Comparison of ENCODE assay signal across 8 cellular contexts in the genomic region with DNA sequence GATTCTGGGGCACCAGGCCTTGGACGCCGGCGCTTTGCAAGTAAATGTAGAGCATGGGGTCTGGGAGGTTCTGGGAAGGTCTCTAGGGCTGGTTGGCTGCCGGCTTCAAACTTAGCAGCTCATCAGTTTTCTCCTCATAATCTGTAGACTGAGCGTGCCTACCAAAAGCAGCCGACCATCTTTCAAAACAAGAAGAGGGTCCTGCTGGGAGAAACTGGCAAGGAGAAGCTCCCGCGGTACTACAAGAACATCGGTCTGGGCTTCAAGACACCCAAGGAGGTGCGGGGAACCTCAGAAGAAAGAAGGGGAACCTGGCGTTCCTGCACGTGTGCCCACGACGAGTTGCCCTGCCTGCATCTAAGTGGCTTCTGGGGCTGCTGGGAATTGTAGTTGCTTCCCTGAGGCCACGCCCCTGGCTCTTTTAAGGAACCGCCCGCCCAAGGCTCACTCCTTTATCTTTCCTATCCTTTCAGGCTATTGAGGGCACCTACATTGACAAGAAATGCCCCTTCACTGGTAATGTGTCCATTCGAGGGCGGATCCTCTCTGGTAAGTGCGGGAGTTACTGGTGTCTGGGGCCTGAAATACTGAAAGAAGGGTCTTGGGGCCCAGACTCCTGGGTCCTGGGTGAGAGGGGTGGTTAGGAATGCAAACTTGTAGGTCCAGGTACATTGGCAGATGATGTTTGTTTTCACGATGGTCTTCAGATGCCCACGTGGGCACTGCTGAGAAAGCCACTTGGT. TPM values are rescaled to one million over a fixed set of nuclear protein-coding genes. Genes with fewer than 3 reads are reported as not detected.
A peak's percentile ranks its signal among the peaks of the same experiment; 100 is the strongest.
DNase-seq lines count a peak whose midpoint lies in the region; ATAC-seq and TF ChIP-seq lines count a peak whose summit lies in the region.

No MANE protein-coding gene starts in this region.

- no peaks in the 10 kb centered on the region for H3K27me3 Mint-ChIP-seq in WTC11 (ENCODE audit: low read depth)

- DNase-seq in MM.1S (peak; percentile 62), WTC11 (ENCODE audit: low spot score) (peak; percentile 52), dermis blood vessel endothelial cell (peak; percentile 73), lung microvascular endothelial cell (ENCODE audit: low read depth in 2 of 2) (peak; percentile 46 to 59), middle frontal gyrus (ENCODE audit: extremely low spot score, low spot score) (no peak)
- peak; percentile 75 for DNase-seq in stimulated activated naive CD4-positive, alpha-beta T cell treated with Interleukin-2 at 50 U/mL for 16 hours (lab: John Stamatoyannopoulos, UW)

- no peaks in the 10 kb centered on the region for H3K27me3 ChIP-seq in MM.1S (replicated peaks; ENCODE audit: insufficient read depth, low read length)

- H3K27ac ChIP-seq in MM.1S (ENCODE audit: low read length) = peak overlapping the region; percentile 79

- peaks cover 38% of the 10 kb centered on the region for H3K36me3 Mint-ChIP-seq in WTC11

- H4K20me1 ChIP-seq in MM.1S (ENCODE audit: insufficient read depth, low read length) = peaks cover 8% of the 10 kb centered on the region; the same call in 1 of the 2 replicates

- peaks cover 86% of the 10 kb centered on the region for H3F3A ChIP-seq in MM.1S (ENCODE audit: insufficient read depth, low read length)

- peak overlapping the region; percentile 97 for H3K4me3 ChIP-seq in MM.1S (ENCODE audit: low read length)

- H3K4me2 ChIP-seq in MM.1S (ENCODE audit: low read depth, low read length) = peak overlapping the region; percentile 83

- H3K79me2 ChIP-seq in MM.1S (ENCODE audit: low read length) = peaks cover 31% of the 10 kb centered on the region

- no peak overlapping the region for H2AFZ ChIP-seq in MM.1S (ENCODE audit: low read length)

- no peaks in the 10 kb centered on the region for H3K9me2 ChIP-seq in MM.1S (replicated peaks; ENCODE audit: insufficient read depth, low read length)

- peaks cover 11% of the 10 kb centered on the region for H3K4me1 ChIP-seq in ES-I3 (ENCODE audit: insufficient read depth, low read length)
- peaks cover 38% of the 10 kb centered on the region for H3K4me1 ChIP-seq in MM.1S (ENCODE audit: low read length)

- no peaks in the 10 kb centered on the region for H3K9me3 Mint-ChIP-seq in WTC11

- H3K9ac ChIP-seq in ES-I3 (ENCODE audit: low read depth, low read length) (peak overlapping the region; percentile 83), MM.1S (ENCODE audit: low read length) (peak overlapping the region; percentile 99)

- CTCF ChIA-PET in WTC11 (lab: Charles Lee) = interaction anchor here (1.5 to 1.9 kb wide), 2 partner anchors 19 to 54 kb away, joined by 3 to 5 read pairs; no protein-coding TSS in a partner anchor

- H3K4me3 Mint-ChIP-seq in WTC11 = peak overlapping the region; percentile 97

- peak overlapping the region; percentile 98 for H3K27ac Mint-ChIP-seq in WTC11

- peaks cover 42% of the 10 kb centered on the region for H3K4me1 Mint-ChIP-seq in WTC11

- no peak for ATAC-seq in WTC11
- ATAC-seq in GM21447 (IDR thresholded peaks at IDR 0.05; ENCODE audit: unreplicated experiment) = no peak

- H3K9me3 ChIP-seq in ES-I3 (ENCODE audit: control insufficient read depth, insufficient read depth, low read length) = no peaks in the 10 kb centered on the region
- H3K9me3 ChIP-seq in MM.1S (replicated peaks; ENCODE audit: insufficient read depth, low read length) = no peaks in the 10 kb centered on the region

- TF ChIP-seq CTCF in MM.1S (IDR thresholded peaks at IDR 0.05; ENCODE audit: low read length) (no peak), WTC11 (IDR thresholded peaks at IDR 0.05) (no peak)

- POLR2A ChIA-PET in WTC11 (lab: Charles Lee) = interaction anchor here (1.8 kb wide), 1 partner anchor 9 kb away, joined by 9 read pairs; a partner anchor contains a TSS

- peaks cover 18% of the 10 kb centered on the region for H3K36me3 ChIP-seq in ES-I3 (ENCODE audit: insufficient read depth, low read length)
- H3K36me3 ChIP-seq in MM.1S (replicated peaks; ENCODE audit: insufficient read depth, low read length) = peaks cover 19% of the 10 kb centered on the region

TF ChIP-seq in WTC11, 78 proteins besides CTCF, POLR2A, EP300 and RAD21 (continues in another document):
- TF ChIP-seq FOXK1 (CRISPR knock-in tag; IDR thresholded peaks at IDR 0.05) (no peak), TP53 (CRISPR knock-in tag; IDR thresholded peaks at IDR 0.05) (no peak), NFATC4 (CRISPR knock-in tag; IDR thresholded peaks at IDR 0.05) (no peak), ELF4 (CRISPR knock-in tag; IDR thresholded peaks at IDR 0.05; ENCODE audit: low read depth) (no peak), OVOL2 (CRISPR knock-in tag; IDR thresholded peaks at IDR 0.05; ENCODE audit: borderline replicate concordance) (no peak), ZNF121 (CRISPR knock-in tag; IDR thresholded peaks at IDR 0.05) (no peak)
- TF ChIP-seq, protein P1, sequence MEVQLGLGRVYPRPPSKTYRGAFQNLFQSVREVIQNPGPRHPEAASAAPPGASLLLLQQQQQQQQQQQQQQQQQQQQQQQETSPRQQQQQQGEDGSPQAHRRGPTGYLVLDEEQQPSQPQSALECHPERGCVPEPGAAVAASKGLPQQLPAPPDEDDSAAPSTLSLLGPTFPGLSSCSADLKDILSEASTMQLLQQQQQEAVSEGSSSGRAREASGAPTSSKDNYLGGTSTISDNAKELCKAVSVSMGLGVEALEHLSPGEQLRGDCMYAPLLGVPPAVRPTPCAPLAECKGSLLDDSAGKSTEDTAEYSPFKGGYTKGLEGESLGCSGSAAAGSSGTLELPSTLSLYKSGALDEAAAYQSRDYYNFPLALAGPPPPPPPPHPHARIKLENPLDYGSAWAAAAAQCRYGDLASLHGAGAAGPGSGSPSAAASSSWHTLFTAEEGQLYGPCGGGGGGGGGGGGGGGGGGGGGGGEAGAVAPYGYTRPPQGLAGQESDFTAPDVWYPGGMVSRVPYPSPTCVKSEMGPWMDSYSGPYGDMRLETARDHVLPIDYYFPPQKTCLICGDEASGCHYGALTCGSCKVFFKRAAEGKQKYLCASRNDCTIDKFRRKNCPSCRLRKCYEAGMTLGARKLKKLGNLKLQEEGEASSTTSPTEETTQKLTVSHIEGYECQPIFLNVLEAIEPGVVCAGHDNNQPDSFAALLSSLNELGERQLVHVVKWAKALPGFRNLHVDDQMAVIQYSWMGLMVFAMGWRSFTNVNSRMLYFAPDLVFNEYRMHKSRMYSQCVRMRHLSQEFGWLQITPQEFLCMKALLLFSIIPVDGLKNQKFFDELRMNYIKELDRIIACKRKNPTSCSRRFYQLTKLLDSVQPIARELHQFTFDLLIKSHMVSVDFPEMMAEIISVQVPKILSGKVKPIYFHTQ (CRISPR knock-in tag; IDR thresholded peaks at IDR 0.05) = peak; percentile 76; the same call in 1 of the 2 replicates
- TF ChIP-seq, protein P2, sequence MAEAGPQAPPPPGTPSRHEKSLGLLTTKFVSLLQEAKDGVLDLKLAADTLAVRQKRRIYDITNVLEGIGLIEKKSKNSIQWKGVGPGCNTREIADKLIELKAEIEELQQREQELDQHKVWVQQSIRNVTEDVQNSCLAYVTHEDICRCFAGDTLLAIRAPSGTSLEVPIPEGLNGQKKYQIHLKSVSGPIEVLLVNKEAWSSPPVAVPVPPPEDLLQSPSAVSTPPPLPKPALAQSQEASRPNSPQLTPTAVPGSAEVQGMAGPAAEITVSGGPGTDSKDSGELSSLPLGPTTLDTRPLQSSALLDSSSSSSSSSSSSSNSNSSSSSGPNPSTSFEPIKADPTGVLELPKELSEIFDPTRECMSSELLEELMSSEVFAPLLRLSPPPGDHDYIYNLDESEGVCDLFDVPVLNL (CRISPR knock-in tag; IDR thresholded peaks at IDR 0.05; ENCODE audit: borderline replicate concordance, low read depth) = no peak
- TF ChIP-seq, protein P3, sequence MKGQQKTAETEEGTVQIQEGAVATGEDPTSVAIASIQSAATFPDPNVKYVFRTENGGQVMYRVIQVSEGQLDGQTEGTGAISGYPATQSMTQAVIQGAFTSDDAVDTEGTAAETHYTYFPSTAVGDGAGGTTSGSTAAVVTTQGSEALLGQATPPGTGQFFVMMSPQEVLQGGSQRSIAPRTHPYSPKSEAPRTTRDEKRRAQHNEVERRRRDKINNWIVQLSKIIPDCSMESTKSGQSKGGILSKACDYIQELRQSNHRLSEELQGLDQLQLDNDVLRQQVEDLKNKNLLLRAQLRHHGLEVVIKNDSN (CRISPR knock-in tag; IDR thresholded peaks at IDR 0.05) = 0 out of 2 replicates have a peak, but pooled peaks have one; percentile 42

RNA-seq across cellular contexts. Expression of a gene that starts 1.0 kb away (rescaled TPM):
- total RNA-seq in WTC11 (2021) (2,299 to 2,683 TPM (median 2,679 TPM) in 3 replicates), dermis blood vessel endothelial cell (2,205 and 5,498 TPM in 2 replicates), lung microvascular endothelial cell (2,677 and 3,620 TPM in 2 replicates)

RNA-seq across cellular contexts. Expression of a gene that starts 9.8 kb away (rescaled TPM):
- total RNA-seq in WTC11 (2021) = 3,861 to 4,362 TPM (median 4,362 TPM) in 3 replicates
- total RNA-seq in dermis blood vessel endothelial cell = 2,583 and 3,504 TPM in 2 replicates
- total RNA-seq in lung microvascular endothelial cell = 3,685 and 3,947 TPM in 2 replicates

RNA-seq across cellular contexts. Expression of a gene that starts 15.2 kb away (rescaled TPM):
- total RNA-seq in WTC11 (2021) = 53.8 to 69.9 TPM (median 61.2 TPM) in 3 replicates
- 77.9 and 241 TPM in 2 replicates for total RNA-seq in dermis blood vessel endothelial cell
- 72.6 and 193 TPM in 2 replicates for total RNA-seq in lung microvascular endothelial cell

RNA-seq across cellular contexts. Expression of a gene that starts 23.2 kb away (rescaled TPM):
- total RNA-seq in WTC11 (2021) (2.9 to 5.3 TPM (median 3.6 TPM) in 3 replicates), dermis blood vessel endothelial cell (1.2 and 1.6 TPM in 2 replicates), lung microvascular endothelial cell (0.79 and 0.87 TPM in 2 replicates)

RNA-seq across cellular contexts. Expression of a gene that starts 30.6 kb away (rescaled TPM):
- total RNA-seq in WTC11 (2021) (14.3 to 20.6 TPM (median 20.3 TPM) in 3 replicates), dermis blood vessel endothelial cell (6.7 and 24.8 TPM in 2 replicates), lung microvascular endothelial cell (6.3 and 13.3 TPM in 2 replicates)
